Comparison of ENCODE assay signal across 25 cellular contexts in genomic region chr22:20167643-20168322, GRCh38. TPM values are rescaled to one million over a fixed set of nuclear protein-coding genes. Genes with fewer than 3 reads are reported as not detected.
"Had no signal": no experiment of that assay in that cellular context is flagged by ENCODE, and none has a peak within 500 bp of the region (broad histone marks: within the 10 kb centered on the region; RNA-seq: fewer than 3 reads in every experiment).

No MANE protein-coding gene starts in this region.

- H3K9ac ChIP-seq: parathyroid adenoma had no signal

- H2AFZ ChIP-seq: parathyroid adenoma had no signal

- H3K4me1 ChIP-seq: gastrocnemius medialis, parathyroid adenoma, stomach, thyroid gland, vagina had no signal

- H3K4me2 ChIP-seq: smooth muscle cell had no signal

- DNase-seq: effector CD8-positive, alpha-beta T cell; endodermal cell; foreskin fibroblast; gastrocnemius medialis; head of caudate nucleus; kidney; stimulated activated CD4-positive, alpha-beta T cell treated with anti-CD3 and anti-CD28 coated beads, Interleukin-12 subunit alpha, Interleukin-12 subunit beta, amount 100 ng/mL, for 4 hours; stimulated activated CD4-positive, alpha-beta T cell treated with anti-CD3 and anti-CD28 coated beads, Interleukin-1b, Interleukin-23, amount 100 ng/mL, for 48 hours; stimulated activated CD4-positive, alpha-beta T cell treated with anti-CD3 and anti-CD28 coated beads, Interleukin-4, amount 100 ng/mL, for 1 hour; stimulated activated naive CD4-positive, alpha-beta T cell treated with Interleukin-2 at 50 U/mL for 16 hours; stomach; thyroid gland; trophoblast cell had no signal

- FAIRE-seq: kidney had no signal

- ATAC-seq: esophagus mucosa; gastrocnemius medialis; left lobe of liver; natural killer cell treated with Interleukin-12 subunit alpha and Interleukin-12 subunit beta and Interleukin-15 and Interleukin-18, amount 100 ng/mL, for 72 hours; sciatic nerve; stimulated activated effector memory CD8-positive, alpha-beta T cell treated with anti-CD3 and anti-CD28 coated beads, Interleukin-12 subunit alpha, Interleukin-12 subunit beta, amount 100 ng/mL, for 72 hours had no signal

- H3K27ac ChIP-seq: epithelial cell of prostate, gastrocnemius medialis, parathyroid adenoma, stomach, thyroid gland, vagina had no signal

- H3K4me3 ChIP-seq: gastrocnemius medialis, lung, smooth muscle cell, stomach, thyroid gland, vagina had no signal

- H3K79me2 ChIP-seq: parathyroid adenoma had no signal

- H3K27me3 ChIP-seq: gastrocnemius medialis, thyroid gland, vagina had no signal

- H3K9me3 ChIP-seq: gastrocnemius medialis, stomach, thyroid gland, vagina had no signal

- H3K36me3 ChIP-seq: gastrocnemius medialis, stomach, thyroid gland, vagina had no signal

RNA-seq across cellular contexts. Expression of gene CCDC188, which starts 16.9 kb away (rescaled TPM):
- total RNA-seq: endodermal cell, left lobe of liver, liver, mononuclear cell, smooth muscle cell, vagina had no signal
- polyA plus RNA-seq: liver, smooth muscle cell had no signal
